In the genomic region with DNA sequence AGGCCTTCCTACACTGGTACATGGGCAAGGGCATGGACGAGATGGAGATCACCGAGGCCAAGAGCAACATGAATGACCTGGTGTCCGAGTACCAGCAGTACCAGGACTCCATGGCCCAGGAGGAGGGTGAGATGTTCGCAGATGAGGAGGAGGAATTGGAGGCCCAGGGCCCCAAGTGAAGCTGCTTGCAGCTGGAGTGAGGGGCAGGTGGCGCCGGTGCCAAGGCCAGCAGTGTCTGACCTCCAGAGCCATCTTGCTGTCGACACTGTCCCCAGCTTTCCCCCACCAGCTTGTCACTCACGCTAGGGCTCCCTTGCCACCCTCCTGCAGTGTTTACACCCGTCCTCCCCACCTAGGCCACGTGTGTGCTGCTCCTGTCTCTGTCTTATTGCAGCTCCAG, we compare ENCODE assay signal across 25 cellular contexts.
"Had no signal": no experiment of that assay in that cellular context is flagged by ENCODE, and none has a peak within 500 bp of the region (broad histone marks: within the 10 kb centered on the region; RNA-seq: fewer than 3 reads in every experiment).

No MANE protein-coding gene starts in this region.

- ATAC-seq: activated CD4-positive, CD25-positive, alpha-beta regulatory T cell treated with anti-CD3 and anti-CD28 coated beads, Interleukin-2, amount 50 U/mL, for 24 hours; gastroesophageal sphincter; left cardiac atrium; left ventricle myocardium superior; stimulated activated memory B cell treated with anti-CD40 and anti-IgM and Interleukin-4, amounts not matched to agents 10 μg/mL and 1 μg/mL and 100 μg/mL, for 72 hours; stimulated activated naive CD8-positive, alpha-beta T cell treated with anti-CD3 and anti-CD28 coated beads, Interleukin-15, amount 100 ng/mL, for 72 hours had no signal

- H2AFZ ChIP-seq: hepatocyte had no signal

- H3K9me3 ChIP-seq: gastroesophageal sphincter, uterus had no signal

- H3K36me3 ChIP-seq: brain microvascular endothelial cell, gastroesophageal sphincter, right atrium auricular region, uterus had no signal

- H3K27me3 ChIP-seq: dorsolateral prefrontal cortex, gastroesophageal sphincter, hepatocyte, right atrium auricular region, uterus had no signal

- H3K4me1 ChIP-seq: uterus had no signal

- DNase-seq: activated CD4-positive, alpha-beta T cell treated with anti-CD3 and anti-CD28 coated beads for 48 hours; activated CD4-positive, alpha-beta T cell treated with anti-CD3 and anti-CD28 coated beads, Interleukin-2, amount 50 U/mL, for 48 hours; activated CD8-positive, alpha-beta memory T cell treated with anti-CD3 and anti-CD28 coated beads for 24 hours; activated effector memory CD4-positive, alpha-beta T cell treated with anti-CD3 and anti-CD28 coated beads, Interleukin-2, amount 50 U/mL, for 16 hours; activated naive CD4-positive, alpha-beta T cell treated with anti-CD3 and anti-CD28 coated beads, Interleukin-2, amount 10 ng/mL, durations not matched to agents 7 days and 5 days; activated naive CD8-positive, alpha-beta T cell treated with anti-CD3 and anti-CD28 coated beads, Interleukin-2, amount 10 ng/mL, durations not matched to agents 7 days and 5 days; brain microvascular endothelial cell; dorsolateral prefrontal cortex; effector memory CD4-positive, alpha-beta T cell; left cardiac atrium; left ventricle myocardium superior; stimulated activated CD4-positive, alpha-beta T cell treated with anti-CD3 and anti-CD28 coated beads, Interleukin-1b, Interleukin-23, amount 100 ng/mL, for 48 hours; stimulated activated CD4-positive, alpha-beta T cell treated with anti-CD3 and anti-CD28 coated beads, Interleukin-4, amount 100 ng/mL, for 4 hours; stimulated activated CD8-positive, alpha-beta memory T cell treated with anti-CD3 and anti-CD28 coated beads, Interleukin-4, amount 100 ng/mL, for 48 hours; stimulated activated naive CD8-positive, alpha-beta T cell treated with anti-CD3 and anti-CD28 coated beads, Interleukin-15, amount 100 ng/mL, for 72 hours; substantia nigra; uterus had no signal

- H3K4me2 ChIP-seq: hepatocyte, smooth muscle cell had no signal

- H3K4me3 ChIP-seq: coronary artery, dorsolateral prefrontal cortex, gastroesophageal sphincter, hepatocyte, right atrium auricular region, smooth muscle cell, uterus had no signal

- H3K27ac ChIP-seq: brain microvascular endothelial cell, coronary artery, dorsolateral prefrontal cortex, gastroesophageal sphincter, hepatocyte, right atrium auricular region, uterus, VCaP had no signal
